ENCODE assay signal across 12 cellular contexts in genomic region chr2:705971-706511, GRCh38. TPM values are rescaled to one million over a fixed set of nuclear protein-coding genes. Genes with fewer than 3 reads are reported as not detected.
DNase-seq lines count a peak whose midpoint lies in the region; ATAC-seq and TF ChIP-seq lines count a peak whose summit lies in the region.
"Had no signal": no experiment of that assay in that cellular context is flagged by ENCODE, and none has a peak within 500 bp of the region (broad histone marks: within the 10 kb centered on the region; RNA-seq: fewer than 3 reads in every experiment).

No MANE protein-coding gene starts in this region.

- H3K27ac ChIP-seq in suprapubic skin: no peak overlapping the region
- H3K27ac ChIP-seq: brain microvascular endothelial cell, gastrocnemius medialis had no signal

- no peaks in the 10 kb centered on the region for H3K36me3 ChIP-seq in suprapubic skin
- H3K36me3 ChIP-seq: brain microvascular endothelial cell, gastrocnemius medialis had no signal

- H3K9me3 Mint-ChIP-seq in endothelial cell (ENCODE audit: unreplicated experiment): no peaks in the 10 kb centered on the region

- H3K27me3 Mint-ChIP-seq in endothelial cell (ENCODE audit: unreplicated experiment): no peaks in the 10 kb centered on the region

- H3K4me1 Mint-ChIP-seq in endothelial cell (ENCODE audit: unreplicated experiment): no peaks in the 10 kb centered on the region

- no peak for TF ChIP-seq EP300 in suprapubic skin (IDR thresholded peaks at IDR 0.05)

- no peaks in the 10 kb centered on the region for H3K36me3 Mint-ChIP-seq in endothelial cell (ENCODE audit: low read depth, unreplicated experiment)

- H3K4me1 ChIP-seq in suprapubic skin: peaks cover 3% of the 10 kb centered on the region
- H3K4me1 ChIP-seq: gastrocnemius medialis had no signal

- no peaks in the 10 kb centered on the region for H3K9me3 ChIP-seq in suprapubic skin
- H3K9me3 ChIP-seq: gastrocnemius medialis had no signal

- no peak for TF ChIP-seq POLR2A in suprapubic skin (IDR thresholded peaks at IDR 0.05)

- no peak overlapping the region for H3K4me3 ChIP-seq in suprapubic skin
- H3K4me3 ChIP-seq: gastrocnemius medialis had no signal

- H3K27me3 ChIP-seq in suprapubic skin: no peaks in the 10 kb centered on the region
- H3K27me3 ChIP-seq: brain microvascular endothelial cell had no signal

- no peak overlapping the region for H3K27ac Mint-ChIP-seq in endothelial cell (ENCODE audit: unreplicated experiment)

- DNase-seq in activated T-cell treated with anti-CD3 and anti-CD28 coated beads, Interleukin-2, amount 50 U/mL, for 48 hours: peak; percentile 58
- DNase-seq in endothelial cell (ENCODE audit: low spot score) (no peak), suprapubic skin (ENCODE audit: low spot score in 2 of 2) (no peak), posterior vena cava (ENCODE audit: low spot score) (no peak), AML-193 (lab: John Stamatoyannopoulos, UW) (no peak)
- DNase-seq: brain microvascular endothelial cell, DMS53, gastrocnemius medialis, NCI-H226 had no signal

- no peak overlapping the region for H3K4me3 Mint-ChIP-seq in endothelial cell (ENCODE audit: unreplicated experiment)

- no peak for TF ChIP-seq CTCF in endothelial cell (IDR thresholded peaks at IDR 0.05; ENCODE audit: unreplicated experiment)
- TF ChIP-seq CTCF in suprapubic skin (IDR thresholded peaks at IDR 0.05): no peak

- WGBS in suprapubic skin: 82% methylated on average over 7 of the region's 7 CpGs

- ATAC-seq in GM18511 (IDR thresholded peaks at IDR 0.05; ENCODE audit: unreplicated experiment) (peak; percentile 95), GM19397 (IDR thresholded peaks at IDR 0.05; ENCODE audit: unreplicated experiment) (peak; percentile 96), HG02943 (IDR thresholded peaks at IDR 0.05; ENCODE audit: low read depth, unreplicated experiment) (peak; percentile 91)
- ATAC-seq: gastrocnemius medialis had no signal

- intact Hi-C loops in posterior vena cava (cut with DNase I): no loop called here

RNA-seq across cellular contexts. Expression of gene TMEM18, which starts 28.8 kb away (rescaled TPM):
- total RNA-seq in endothelial cell (ENCODE audit: unreplicated experiment): 26.3 TPM
- total RNA-seq in suprapubic skin: 10 to 100 TPM; 20.4 to 24.6 (median 22.0) TPM
- total RNA-seq in posterior vena cava: 10 to 100 TPM; 15.7 to 19.2 TPM

Comparison
In these comparisons a context has a peak if more than half of its experiments do, and no peak if none do; other contexts are left out.
1. DNase-seq: peak in activated T-cell treated with anti-CD3 and anti-CD28 coated beads, Interleukin-2, amount 50 U/mL, for 48 hours (2 of 2); none in endothelial cell (single experiment), suprapubic skin (0 of 2), posterior vena cava (single experiment) and AML-193 (0 of 2).
2. Peak in every context shown above with its lines, with median percentiles within 50 percentile points of each other: ATAC-seq.